8 cellular contexts compared by ENCODE assay signal in genomic region chr13:48233097-48233885, GRCh38. TPM values are rescaled to one million over a fixed set of nuclear protein-coding genes. Genes with fewer than 3 reads are reported as not detected.
DNase-seq lines count a peak whose midpoint lies in the region; ATAC-seq and TF ChIP-seq lines count a peak whose summit lies in the region.

TSS of gene ITM2B (plus strand) at chr13:48233206. CDS start at chr13:48233361, 155 bp downstream.

- TF ChIP-seq CTCF in dorsolateral prefrontal cortex (IDR thresholded peaks at IDR 0.05 in 54 of 56, conservative IDR thresholded peaks at IDR 0.05 in 2 of 56; ENCODE audit: low read depth in 1 of 56, partially characterized antibody in 56 of 56) (peak in 45 of 56 donors; percentile 10 to 69 (median 44)), lower leg skin (IDR thresholded peaks at IDR 0.05) (no peak)

- DNase-seq in 8988T (peak; percentile 62), NCI-H460 (ENCODE audit: extremely low read depth, low read depth) (peak; percentile 37), dorsolateral prefrontal cortex (peak; percentile 56 to 86 (median 76)), lower leg skin (ENCODE audit: low spot score in 2 of 2) (peak in 1 of 2 donors; percentile 95)
- peak; percentile 56 for DNase-seq in activated CD4-positive, alpha-beta T cell treated with anti-CD3 and anti-CD28 coated beads, Interleukin-2, amount 50 U/mL, for 1 hour
- DNase-seq in stimulated activated CD4-positive, alpha-beta T cell treated with anti-CD3 and anti-CD28 coated beads, TNF-alpha, amount 100 ng/mL, for 1 hour (ENCODE audit: low read depth in 3 of 3, low spot score in 1 of 3), result peak; percentile 11 to 46 (median 40)

- WGBS in lower leg skin, 2 donors, result 0% methylated on average over 12 to 34 of the region's 87 CpGs

- peak within 1 kb of the TSS; percentile 61 to 100 (median 94) for H3K4me3 ChIP-seq in dorsolateral prefrontal cortex
- H3K4me3 ChIP-seq in lower leg skin (ENCODE audit: low read depth, poor library complexity, severe bottlenecking), result peak within 1 kb of the TSS; percentile 99

- ATAC-seq in GM18498 (IDR thresholded peaks at IDR 0.05; ENCODE audit: unreplicated experiment) (peak; percentile 63), HG02981 (IDR thresholded peaks at IDR 0.05; ENCODE audit: unreplicated experiment) (peak; percentile 57)

- peak within 1 kb of the TSS; percentile 90 to 100 (median 99) for H3K27ac ChIP-seq in dorsolateral prefrontal cortex

- TF ChIP-seq POLR2A in lower leg skin (IDR thresholded peaks at IDR 0.05), result peak in 1 of 2 donors; percentile 71

- H3K27me3 ChIP-seq in dorsolateral prefrontal cortex, result no peaks in the 10 kb centered on the region

- intact Hi-C loops in dorsolateral prefrontal cortex (cut with DNase I) (loop anchor here (1.0 to 10.0 kb wide), 5 partner anchors 69 to 352 kb away; partner anchors contain the start of genes MED4 (in 2 of the 2) and RB1 (in 1 of the 2)), lower leg skin (cut with DNase I; ENCODE audit: low total_unique reads) (no loop called here)

RNA-seq across cellular contexts. Expression of gene ITM2B, which starts in this region (rescaled TPM):
- total RNA-seq in NCI-H460 (2014; rRNA removed; shearing (Covaris generic)), result 140 TPM in 2 replicates
- 72.0 and 85.6 TPM in 2 replicates for polyA plus RNA-seq in NCI-H460 (2014; cell fraction: nucleus; rRNA removed)
- total RNA-seq in dorsolateral prefrontal cortex (100 to 1,000 TPM; 414 to 659 (median 555) TPM), lower leg skin (100 to 1,000 TPM; 749 to 856 (median 792) TPM)

Comparison
In these comparisons a context has a peak if more than half of its experiments do, and no peak if none do; other contexts are left out.
1. CTCF ChIP-seq: peak in dorsolateral prefrontal cortex (45 of 56); none in lower leg skin (0 of 3).